Comparison of ENCODE assay signal across 20 cellular contexts in genomic region chr20:47999166-47999565, GRCh38.
"Had no signal": no experiment of that assay in that cellular context is flagged by ENCODE, and none has a peak within 500 bp of the region (broad histone marks: within the 10 kb centered on the region; RNA-seq: fewer than 3 reads in every experiment).

No MANE protein-coding gene starts in this region.

- H3K4me3 ChIP-seq: colonic mucosa, lung, right atrium auricular region, sigmoid colon, skin epidermis, stomach, thoracic aorta, transverse colon had no signal

- H3K27ac ChIP-seq: colonic mucosa, foreskin keratinocyte, neutrophil, right atrium auricular region, sigmoid colon, stomach, thoracic aorta, transverse colon had no signal

- H3K9me3 ChIP-seq: colonic mucosa, neutrophil, sigmoid colon, transverse colon had no signal

- H3K27me3 Mint-ChIP-seq: naive B cell had no signal

- H3K4me1 ChIP-seq: colonic mucosa, foreskin keratinocyte, right atrium auricular region, sigmoid colon, stomach, transverse colon had no signal

- H3K4me3 Mint-ChIP-seq: nephron had no signal

- DNase-seq: colonic mucosa; effector CD4-positive, alpha-beta T cell; kidney; left colon; left ventricle myocardium superior; naive B cell; posterior cingulate gyrus; sigmoid colon; stimulated activated naive CD4-positive, alpha-beta T cell; stomach; substantia nigra; transverse colon had no signal

- H3K27me3 ChIP-seq: colonic mucosa, foreskin keratinocyte, neutrophil, right atrium auricular region, sigmoid colon, stomach, transverse colon had no signal

- H3K36me3 ChIP-seq: colonic mucosa, neutrophil, right atrium auricular region, sigmoid colon, stomach, thoracic aorta, transverse colon had no signal

- ATAC-seq: esophagus mucosa, foreskin keratinocyte, left colon, left ventricle myocardium superior had no signal
